Comparison of ENCODE assay signal across 9 cellular contexts in the genomic region with DNA sequence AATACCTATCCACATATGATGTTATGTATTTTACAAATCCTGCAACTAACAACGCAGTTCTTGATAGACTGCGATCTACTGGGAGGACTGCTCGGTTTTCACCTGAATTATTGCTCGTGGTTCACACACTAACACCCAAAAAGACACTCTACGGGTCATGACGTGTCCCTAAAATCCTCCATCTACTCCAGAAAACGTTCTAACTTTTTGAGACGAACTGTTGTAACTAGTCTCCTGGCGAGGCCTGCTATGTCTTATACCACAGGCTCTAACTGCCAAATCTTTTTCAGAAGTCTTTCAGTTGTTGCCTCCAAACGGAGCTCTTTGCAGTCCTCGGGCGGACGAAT.
A peak's percentile ranks its signal among the peaks of the same experiment; 100 is the strongest.
DNase-seq lines count a peak whose midpoint lies in the region; ATAC-seq, FAIRE-seq and TF ChIP-seq lines count a peak whose summit lies in the region.
"Had no signal": no experiment of that assay in that cellular context is flagged by ENCODE, and none has a peak within 500 bp of the region (broad histone marks: within the 10 kb centered on the region; RNA-seq: fewer than 3 reads in every experiment).

No MANE protein-coding gene starts in this region.

- peak overlapping the region; percentile 96 for H3K9ac ChIP-seq in neural cell (ENCODE audit: low read length)

- intact Hi-C loops in CD14-positive monocyte (cut with micrococcal nuclease), result loop anchor here (2.0 to 10.0 kb wide), 5 partner anchors 36 to 511 kb away; partner anchors contain the start of gene TRIM13 (in 2 of the 2)
- intact Hi-C loops in dorsolateral prefrontal cortex (cut with DNase I), result loop anchor here (2.0 to 10.0 kb wide), 3 partner anchors 281 to 677 kb away; no protein-coding TSS in a partner anchor

- TF ChIP-seq CTCF in CD14-positive monocyte (IDR thresholded peaks at IDR 0.05) (no peak), dorsolateral prefrontal cortex (IDR thresholded peaks at IDR 0.05 in 54 of 56, conservative IDR thresholded peaks at IDR 0.05 in 2 of 56; ENCODE audit: low read depth in 1 of 56, partially characterized antibody in 56 of 56) (no peak), neural cell (IDR thresholded peaks at IDR 0.05; ENCODE audit: poor library complexity, severe bottlenecking) (no peak)

- H3K9me3 Mint-ChIP-seq in CD14-positive monocyte (peaks cover 0 to 3% (median 0%) of the 10 kb centered on the region in 7 donors), IgD-negative memory B cell (no peaks in the 10 kb centered on the region)

- no peak for TF ChIP-seq POLR2A in H54 (IDR thresholded peaks at IDR 0.05; ENCODE audit: low read depth, low read length)

- H3K36me3 Mint-ChIP-seq in CD14-positive monocyte (peaks cover 21 to 24% of the 10 kb centered on the region in 2 donors), IgD-negative memory B cell (no peaks in the 10 kb centered on the region)

- H3K9me2 ChIP-seq in neural cell (ENCODE audit: insufficient read depth, low read length), result no peaks in the 10 kb centered on the region

- ATAC-seq in GM19328 (IDR thresholded peaks at IDR 0.05; ENCODE audit: unreplicated experiment), result no peak

- H3K4me3 Mint-ChIP-seq in CD14-positive monocyte (peak overlapping the region; percentile 86 to 95), IgD-negative memory B cell (peak overlapping the region; percentile 87 to 95 (median 93))

- H3K27ac ChIP-seq in dorsolateral prefrontal cortex (peak overlapping the region; percentile 95 to 100 (median 100)), neural cell (ENCODE audit: low read length) (peak overlapping the region; percentile 86)

- TF ChIP-seq EP300 in neural cell (conservative IDR thresholded peaks at IDR 0.05; ENCODE audit: poor library complexity, severe bottlenecking), result no peak

- H3K4me1 Mint-ChIP-seq in CD14-positive monocyte, result peaks cover 59% of the 10 kb centered on the region
- peaks cover 33 to 53% (median 45%) of the 10 kb centered on the region in 3 donors for H3K4me1 Mint-ChIP-seq in IgD-negative memory B cell

- H3K9me3 ChIP-seq in neural cell (ENCODE audit: low read length), result no peaks in the 10 kb centered on the region

- TF ChIP-seq RAD21 in neural cell (conservative IDR thresholded peaks at IDR 0.05), result no peak

- H4K20me1 ChIP-seq in neural cell (ENCODE audit: insufficient read depth), result no peaks in the 10 kb centered on the region

- no peak for DNase-seq in CD14-positive monocyte (ENCODE audit: low spot score)
- DNase-seq in dorsolateral prefrontal cortex, result no peak
- no peak for DNase-seq in H54 (ENCODE audit: insufficient read length, low spot score)
- DNase-seq in NCI-H2107 treated with DMSO at 0.1 percent for 48 hours (lab: John Stamatoyannopoulos, UW; ENCODE audit: unreplicated experiment), result no peak
- no peak for DNase-seq in stimulated activated CD4-positive, alpha-beta T cell treated with anti-CD3 and anti-CD28 coated beads, Interleukin-2, amount 100 ng/mL, for 48 hours

- H3K4me2 ChIP-seq in neural cell (ENCODE audit: low read length), result peak overlapping the region; percentile 71

- H3F3A ChIP-seq in neural cell (ENCODE audit: insufficient read depth, low read length, poor library complexity, severe bottlenecking), result no peaks in the 10 kb centered on the region

- H3K27me3 Mint-ChIP-seq in CD14-positive monocyte (ENCODE audit: low read depth in 3 of 3) (peaks cover 3 to 9% (median 8%) of the 10 kb centered on the region in 3 donors), IgD-negative memory B cell (peaks cover 5% of the 10 kb centered on the region)

- H3K36me3 ChIP-seq in neural cell (ENCODE audit: insufficient read depth, low read length), result no peaks in the 10 kb centered on the region

- H2AFZ ChIP-seq in neural cell (ENCODE audit: low read depth, low read length), result peak overlapping the region; percentile 83

- no peak for FAIRE-seq in H54 (lab: Jason Lieb, UNC)
- FAIRE-seq: islet of Langerhans had no signal

- peaks cover 16% of the 10 kb centered on the region for H3K79me2 ChIP-seq in neural cell (replicated peaks; ENCODE audit: insufficient read depth, low read length)

- H3K4me3 ChIP-seq in dorsolateral prefrontal cortex (peak overlapping the region; percentile 66 to 99 (median 96)), neural cell (ENCODE audit: low read length) (peak overlapping the region; percentile 99)

- H3K27me3 ChIP-seq in dorsolateral prefrontal cortex, result peaks cover 0 to 6% (median 0%) of the 10 kb centered on the region in 45 donors
- H3K27me3 ChIP-seq in neural cell (ENCODE audit: insufficient read depth, low read depth, low read length), result peaks cover 27% of the 10 kb centered on the region

- H3K27ac Mint-ChIP-seq in CD14-positive monocyte, result peak overlapping the region; percentile 93 to 99 (median 98)
- peak overlapping the region; percentile 28 to 98 (median 95) for H3K27ac Mint-ChIP-seq in IgD-negative memory B cell

TF ChIP-seq in neural cell, 6 proteins besides CTCF, POLR2A, EP300 and RAD21:
- TF ChIP-seq SMC3 (conservative IDR thresholded peaks at IDR 0.05; ENCODE audit: poor library complexity) (no peak), EZH2 (IDR thresholded peaks at IDR 0.05; ENCODE audit: borderline replicate concordance, insufficient read depth, low read length, poor library complexity, severe bottlenecking) (no peak), POLR2AphosphoS5 (IDR thresholded peaks at IDR 0.05) (no peak), MXI1 (conservative IDR thresholded peaks at IDR 0.05; ENCODE audit: poor library complexity, severe bottlenecking) (no peak), TAF1 (IDR thresholded peaks at IDR 0.05; ENCODE audit: low read depth) (no peak)
- TF ChIP-seq, protein P1, sequence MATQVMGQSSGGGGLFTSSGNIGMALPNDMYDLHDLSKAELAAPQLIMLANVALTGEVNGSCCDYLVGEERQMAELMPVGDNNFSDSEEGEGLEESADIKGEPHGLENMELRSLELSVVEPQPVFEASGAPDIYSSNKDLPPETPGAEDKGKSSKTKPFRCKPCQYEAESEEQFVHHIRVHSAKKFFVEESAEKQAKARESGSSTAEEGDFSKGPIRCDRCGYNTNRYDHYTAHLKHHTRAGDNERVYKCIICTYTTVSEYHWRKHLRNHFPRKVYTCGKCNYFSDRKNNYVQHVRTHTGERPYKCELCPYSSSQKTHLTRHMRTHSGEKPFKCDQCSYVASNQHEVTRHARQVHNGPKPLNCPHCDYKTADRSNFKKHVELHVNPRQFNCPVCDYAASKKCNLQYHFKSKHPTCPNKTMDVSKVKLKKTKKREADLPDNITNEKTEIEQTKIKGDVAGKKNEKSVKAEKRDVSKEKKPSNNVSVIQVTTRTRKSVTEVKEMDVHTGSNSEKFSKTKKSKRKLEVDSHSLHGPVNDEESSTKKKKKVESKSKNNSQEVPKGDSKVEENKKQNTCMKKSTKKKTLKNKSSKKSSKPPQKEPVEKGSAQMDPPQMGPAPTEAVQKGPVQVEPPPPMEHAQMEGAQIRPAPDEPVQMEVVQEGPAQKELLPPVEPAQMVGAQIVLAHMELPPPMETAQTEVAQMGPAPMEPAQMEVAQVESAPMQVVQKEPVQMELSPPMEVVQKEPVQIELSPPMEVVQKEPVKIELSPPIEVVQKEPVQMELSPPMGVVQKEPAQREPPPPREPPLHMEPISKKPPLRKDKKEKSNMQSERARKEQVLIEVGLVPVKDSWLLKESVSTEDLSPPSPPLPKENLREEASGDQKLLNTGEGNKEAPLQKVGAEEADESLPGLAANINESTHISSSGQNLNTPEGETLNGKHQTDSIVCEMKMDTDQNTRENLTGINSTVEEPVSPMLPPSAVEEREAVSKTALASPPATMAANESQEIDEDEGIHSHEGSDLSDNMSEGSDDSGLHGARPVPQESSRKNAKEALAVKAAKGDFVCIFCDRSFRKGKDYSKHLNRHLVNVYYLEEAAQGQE (IDR thresholded peaks at IDR 0.05; ENCODE audit: borderline replicate concordance), result no peak
